ENCODE assay signal across 22 cellular contexts in the genomic region with DNA sequence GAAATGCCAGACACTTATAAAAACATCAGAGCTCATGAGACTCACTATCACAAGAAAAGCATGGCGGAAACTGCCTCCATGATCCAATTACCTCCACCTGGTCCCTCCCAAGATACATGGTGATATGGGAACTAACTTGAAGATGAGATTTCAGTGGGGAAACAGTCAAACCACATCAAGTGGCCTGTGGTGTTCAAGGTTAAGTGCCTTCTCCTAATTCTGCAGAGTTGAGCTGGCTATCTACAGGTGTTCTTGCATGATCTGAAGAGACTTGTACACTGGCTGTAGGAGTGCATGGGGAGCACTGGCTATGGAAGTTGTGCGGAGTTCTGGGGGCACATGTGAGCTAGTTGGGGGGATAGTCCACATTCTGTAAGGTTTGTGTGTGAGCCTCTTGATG.
"Had no signal": no experiment of that assay in that cellular context is flagged by ENCODE, and none has a peak within 500 bp of the region (broad histone marks: within the 10 kb centered on the region; RNA-seq: fewer than 3 reads in every experiment).

No MANE protein-coding gene starts in this region.

- H3K27me3 ChIP-seq: colonic mucosa, dorsolateral prefrontal cortex, pancreas, testis, transverse colon had no signal

- H3K4me3 ChIP-seq: colonic mucosa, dorsolateral prefrontal cortex, left ventricle myocardium inferior, lung, mucosa of descending colon, pancreas, prostate gland, skin epidermis, testis, transverse colon had no signal

- H3K9me3 ChIP-seq: colonic mucosa, pancreas, prostate gland, testis had no signal

- H3K4me1 Mint-ChIP-seq: nephron progenitor cell had no signal

- H3K27ac Mint-ChIP-seq: activated T-cell treated with anti-CD3 and anti-CD28 coated beads, Interleukin-2, amount 50 U/mL, for 72 hours; nephron progenitor cell had no signal

- FAIRE-seq: frontal cortex, islet of Langerhans, pancreas had no signal

- H3K4me3 Mint-ChIP-seq: activated T-cell treated with anti-CD3 and anti-CD28 coated beads, Interleukin-2, amount 50 U/mL, for 72 hours; nephron progenitor cell had no signal

- H3K27ac ChIP-seq: colonic mucosa, dorsolateral prefrontal cortex, left ventricle myocardium inferior, pancreas, prostate gland, skin epidermis, testis, transverse colon had no signal

- ATAC-seq: activated T-cell treated with anti-CD3 and anti-CD28 coated beads, Interleukin-2, amount 50 U/mL, for 72 hours; sciatic nerve; stimulated activated naive CD8-positive, alpha-beta T cell treated with anti-CD3 and anti-CD28 coated beads, Interleukin-15, Interleukin-2, amounts not matched to agents 100 U/mL and 50 U/mL, for 24 hours had no signal

- DNase-seq: activated naive CD4-positive, alpha-beta T cell; activated T-cell treated with anti-CD3 and anti-CD28 coated beads, Interleukin-2, amount 50 U/mL, for 72 hours; cerebellar nuclear complex; colonic mucosa; dorsolateral prefrontal cortex; effector memory CD4-positive, alpha-beta T cell; left ventricle myocardium inferior; nephron progenitor cell; pancreas; retina; stimulated activated CD4-positive, alpha-beta T cell treated with anti-CD3 and anti-CD28 coated beads, Interleukin-12 subunit alpha, Interleukin-12 subunit beta, amount 100 ng/mL, for 4 hours; stimulated activated CD4-positive, alpha-beta T cell treated with anti-CD3 and anti-CD28 coated beads, Interleukin-4, amount 100 ng/mL, for 1 hour; stimulated activated naive CD8-positive, alpha-beta T cell treated with anti-CD3 and anti-CD28 coated beads, Interleukin-15, Interleukin-2, amounts not matched to agents 100 U/mL and 50 U/mL, for 24 hours; testis had no signal

- H3K36me3 ChIP-seq: colonic mucosa, left ventricle myocardium inferior, pancreas, prostate gland had no signal

- H3K4me1 ChIP-seq: colonic mucosa, left ventricle myocardium inferior, pancreas, prostate gland, testis had no signal
